ENCODE assay signal across 8 cellular contexts in genomic region chr14:88562831-88563686, GRCh38. TPM values are rescaled to one million over a fixed set of nuclear protein-coding genes. Genes with fewer than 3 reads are reported as not detected.
DNase-seq lines count a peak whose midpoint lies in the region; ATAC-seq and TF ChIP-seq lines count a peak whose summit lies in the region.

A gene with protein sequence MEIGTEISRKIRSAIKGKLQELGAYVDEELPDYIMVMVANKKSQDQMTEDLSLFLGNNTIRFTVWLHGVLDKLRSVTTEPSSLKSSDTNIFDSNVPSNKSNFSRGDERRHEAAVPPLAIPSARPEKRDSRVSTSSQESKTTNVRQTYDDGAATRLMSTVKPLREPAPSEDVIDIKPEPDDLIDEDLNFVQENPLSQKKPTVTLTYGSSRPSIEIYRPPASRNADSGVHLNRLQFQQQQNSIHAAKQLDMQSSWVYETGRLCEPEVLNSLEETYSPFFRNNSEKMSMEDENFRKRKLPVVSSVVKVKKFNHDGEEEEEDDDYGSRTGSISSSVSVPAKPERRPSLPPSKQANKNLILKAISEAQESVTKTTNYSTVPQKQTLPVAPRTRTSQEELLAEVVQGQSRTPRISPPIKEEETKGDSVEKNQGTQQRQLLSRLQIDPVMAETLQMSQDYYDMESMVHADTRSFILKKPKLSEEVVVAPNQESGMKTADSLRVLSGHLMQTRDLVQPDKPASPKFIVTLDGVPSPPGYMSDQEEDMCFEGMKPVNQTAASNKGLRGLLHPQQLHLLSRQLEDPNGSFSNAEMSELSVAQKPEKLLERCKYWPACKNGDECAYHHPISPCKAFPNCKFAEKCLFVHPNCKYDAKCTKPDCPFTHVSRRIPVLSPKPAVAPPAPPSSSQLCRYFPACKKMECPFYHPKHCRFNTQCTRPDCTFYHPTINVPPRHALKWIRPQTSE (plus strand): TSS chr14:88563037. CDS start chr14:88563134, 97 bp downstream.

- H3K27me3 ChIP-seq in ovary (no peaks in the 10 kb centered on the region), thyroid gland (no peaks in the 10 kb centered on the region)

- TF ChIP-seq POLR2A in ovary (IDR thresholded peaks at IDR 0.05) (peak; percentile 64), thyroid gland (IDR thresholded peaks at IDR 0.05) (peak in 1 of 2 donors; percentile 86)

- H3K4me1 ChIP-seq in ovary (ENCODE audit: insufficient read depth) (peaks cover 1% of the 10 kb centered on the region), thyroid gland (peaks cover 11 to 12% of the 10 kb centered on the region in 2 donors)

- no peak for TF ChIP-seq EP300 in ovary (IDR thresholded peaks at IDR 0.05)

- peak within 1 kb of the TSS; percentile 90 for H3K4me3 ChIP-seq in GM12864 (ENCODE audit: low read depth, low read length)
- peak within 1 kb of the TSS; percentile 83 for H3K4me3 ChIP-seq in ovary
- H3K4me3 ChIP-seq in thyroid gland (replicated peaks in 1 of 3), result peak within 1 kb of the TSS; percentile 83 to 96 (median 96)

- peak within 1 kb of the TSS; percentile 64 to 89 for H3K27ac ChIP-seq in ovary
- H3K27ac ChIP-seq in thyroid gland, result peak within 1 kb of the TSS; percentile 95 to 98 (median 97)

- H3K4me1 Mint-ChIP-seq in activated naive CD8-positive, alpha-beta T cell (ENCODE audit: low read depth), result peaks cover 39% of the 10 kb centered on the region
- H3K4me1 Mint-ChIP-seq in glutamatergic neuron (ENCODE audit: low read depth, unreplicated experiment), result peaks cover 5% of the 10 kb centered on the region

- intact Hi-C loops in ovary (cut with DNase I) (loop anchor here in 1 of 4 donors (5.0 kb wide), 1 partner anchor 71 kb away; no protein-coding TSS in a partner anchor), thyroid gland (cut with DNase I) (loop anchor here (5.0 kb wide), 1 partner anchor 71 kb away; no protein-coding TSS in a partner anchor)

- peak; percentile 93 for ATAC-seq in HG02588 (IDR thresholded peaks at IDR 0.05; ENCODE audit: unreplicated experiment)

- TF ChIP-seq CTCF in GM12864 (IDR thresholded peaks at IDR 0.05; ENCODE audit: low read depth, low read length, missing control alignments) (no peak), glutamatergic neuron (IDR thresholded peaks at IDR 0.05; ENCODE audit: partially characterized antibody, unreplicated experiment) (no peak), ovary (IDR thresholded peaks at IDR 0.05) (peak in 1 of 3 donors; percentile 11), thyroid gland (IDR thresholded peaks at IDR 0.05) (no peak)

- peak within 1 kb of the TSS; percentile 98 for H3K4me3 Mint-ChIP-seq in activated naive CD8-positive, alpha-beta T cell
- peak within 1 kb of the TSS; percentile 90 for H3K4me3 Mint-ChIP-seq in glutamatergic neuron (ENCODE audit: unreplicated experiment)

- no peaks in the 10 kb centered on the region for H3K9me3 ChIP-seq in ovary
- H3K9me3 ChIP-seq in thyroid gland, result no peaks in the 10 kb centered on the region

- H3K27ac Mint-ChIP-seq in activated naive CD8-positive, alpha-beta T cell, result peak within 1 kb of the TSS; percentile 84
- H3K27ac Mint-ChIP-seq in glutamatergic neuron (ENCODE audit: unreplicated experiment), result peak within 1 kb of the TSS; percentile 84

- 0 to 1% (median 1%) methylated on average over 67 to 99 of the region's 99 CpGs for WGBS in ovary, 3 donors
- 0 to 1% methylated on average over 21 to 26 of the region's 99 CpGs for WGBS in thyroid gland, 2 donors

- DNase-seq in GM12864 (ENCODE audit: low read depth), result peak; percentile 56
- DNase-seq in NCI-H1092 (lab: John Stamatoyannopoulos, UW), result peak; percentile 77
- DNase-seq in SKM-1 treated with dmso at 0.1 percent for 144 hours (lab: John Stamatoyannopoulos, UW; ENCODE audit: unreplicated experiment), result peak; percentile 28
- DNase-seq in glutamatergic neuron, result peak; percentile 92
- DNase-seq in ovary, result peak; percentile 81 to 91 (median 85)
- peak; percentile 81 to 85 for DNase-seq in thyroid gland

- H3K36me3 Mint-ChIP-seq in activated naive CD8-positive, alpha-beta T cell, result peaks cover 2% of the 10 kb centered on the region
- no peaks in the 10 kb centered on the region for H3K36me3 Mint-ChIP-seq in glutamatergic neuron (ENCODE audit: unreplicated experiment)

- H3K27me3 Mint-ChIP-seq in activated naive CD8-positive, alpha-beta T cell, result peaks cover 2% of the 10 kb centered on the region
- H3K27me3 Mint-ChIP-seq in glutamatergic neuron (ENCODE audit: unreplicated experiment), result peaks cover 10% of the 10 kb centered on the region

- H3K9me3 Mint-ChIP-seq in activated naive CD8-positive, alpha-beta T cell (ENCODE audit: low read depth), result no peaks in the 10 kb centered on the region
- H3K9me3 Mint-ChIP-seq in glutamatergic neuron (ENCODE audit: unreplicated experiment), result peaks cover 5% of the 10 kb centered on the region

- H3K36me3 ChIP-seq in ovary, result no peaks in the 10 kb centered on the region
- peaks cover 4 to 6% of the 10 kb centered on the region in 2 donors for H3K36me3 ChIP-seq in thyroid gland

RNA-seq across cellular contexts. Expression of the gene that starts here (rescaled TPM):
- total RNA-seq in glutamatergic neuron (ENCODE audit: unreplicated experiment), result 59.6 TPM
- total RNA-seq in ovary, result 10 to 100 TPM; 50.4 to 63.2 (median 57.1) TPM
- polyA plus RNA-seq in ovary, result 10 to 100 TPM; 30.2 to 61.7 TPM
- 100 to 1,000 TPM in 2 of 4 donors, 10 to 100 TPM in 2; 88.5 to 112 (median 104) TPM for total RNA-seq in thyroid gland

Comparison
In these comparisons a context has a peak if more than half of its experiments do, and no peak if none do; other contexts are left out.
1. Peak in every context shown above with its lines: DNase-seq, ATAC-seq, H3K4me3 ChIP-seq and H3K27ac ChIP-seq.
2. DNase-seq: peak in every context shown above with its lines; median percentile 92 in glutamatergic neuron; 85 in ovary; 83 in thyroid gland; 77 in NCI-H1092; 56 in GM12864; 28 in SKM-1 treated with dmso at 0.1 percent for 144 hours.